ENCODE assay signal across 18 cellular contexts in genomic region chr12:120590741-120591407, GRCh38. TPM values are rescaled to one million over a fixed set of nuclear protein-coding genes. Genes with fewer than 3 reads are reported as not detected.
DNase-seq lines count a peak whose midpoint lies in the region; ATAC-seq and TF ChIP-seq lines count a peak whose summit lies in the region.
"Had no signal": no experiment of that assay in that cellular context is flagged by ENCODE, and none has a peak within 500 bp of the region (broad histone marks: within the 10 kb centered on the region; RNA-seq: fewer than 3 reads in every experiment).

No MANE protein-coding gene starts in this region.

- no peaks in the 10 kb centered on the region for H3K9me3 Mint-ChIP-seq in endodermal cell
- no peaks in the 10 kb centered on the region for H3K9me3 Mint-ChIP-seq in natural killer cell treated with Interleukin-12 subunit alpha and Interleukin-12 subunit beta and Interleukin-15 and Interleukin-18, amount 100 ng/mL, for 72 hours
- H3K9me3 Mint-ChIP-seq: CD8-positive, alpha-beta memory T cell had no signal

- H3K27ac ChIP-seq in left ventricle myocardium inferior (replicated peaks) = peak overlapping the region; percentile 92
- peak overlapping the region in 1 of 12 donors; percentile 58 for H3K27ac ChIP-seq in heart left ventricle
- H3K27ac ChIP-seq in endodermal cell (ENCODE audit: low read depth, low read length) = no peak overlapping the region
- no peak overlapping the region for H3K27ac ChIP-seq in right lobe of liver
- H3K27ac ChIP-seq: 22Rv1 had no signal

- H3K36me3 Mint-ChIP-seq in endodermal cell (ENCODE audit: low read depth) = no peaks in the 10 kb centered on the region
- H3K36me3 Mint-ChIP-seq in natural killer cell treated with Interleukin-12 subunit alpha and Interleukin-12 subunit beta and Interleukin-15 and Interleukin-18, amount 100 ng/mL, for 72 hours = no peaks in the 10 kb centered on the region
- H3K36me3 Mint-ChIP-seq: CD8-positive, alpha-beta memory T cell had no signal

- H3K4me1 Mint-ChIP-seq in endodermal cell = peaks cover 2% of the 10 kb centered on the region
- no peaks in the 10 kb centered on the region for H3K4me1 Mint-ChIP-seq in natural killer cell treated with Interleukin-12 subunit alpha and Interleukin-12 subunit beta and Interleukin-15 and Interleukin-18, amount 100 ng/mL, for 72 hours (ENCODE audit: low read depth in 2 of 2)
- H3K4me1 Mint-ChIP-seq: CD8-positive, alpha-beta memory T cell had no signal

- no peak for TF ChIP-seq CTCF in left ventricle myocardium inferior (IDR thresholded peaks at IDR 0.05; ENCODE audit: borderline replicate concordance)
- TF ChIP-seq CTCF in heart left ventricle (IDR thresholded peaks at IDR 0.05) = no peak
- TF ChIP-seq CTCF in endodermal cell (conservative IDR thresholded peaks at IDR 0.05) = no peak
- TF ChIP-seq CTCF in right lobe of liver (IDR thresholded peaks at IDR 0.05) = no peak

- WGBS in heart left ventricle, 4 donors = 69 to 82% (median 79%) methylated on average over 6 of the region's 6 CpGs
- WGBS in endodermal cell (ENCODE audit: insufficient coverage in 1 of 2, insufficient read length in 1 of 2), 2 experiments = 87 to 98% methylated on average over 5 to 6 of the region's 6 CpGs
- 70% methylated on average over 4 of the region's 6 CpGs for WGBS in right lobe of liver (ENCODE audit: insufficient coverage, low coverage, low lambda C conversion rate, missing lambda C conversion rate)

- ATAC-seq in heart left ventricle (no peak), right lobe of liver (peak in 3 of 4 donors; percentile 31 to 67 (median 45))
- no peak for ATAC-seq in natural killer cell treated with Interleukin-12 subunit alpha and Interleukin-12 subunit beta and Interleukin-15 and Interleukin-18, amount 100 ng/mL, for 72 hours

- H3K27me3 Mint-ChIP-seq in endodermal cell (ENCODE audit: insufficient read depth) = peaks cover 4% of the 10 kb centered on the region
- peaks cover 0 to 5% of the 10 kb centered on the region in 2 donors for H3K27me3 Mint-ChIP-seq in natural killer cell treated with Interleukin-12 subunit alpha and Interleukin-12 subunit beta and Interleukin-15 and Interleukin-18, amount 100 ng/mL, for 72 hours

- no peak overlapping the region for H3K9ac ChIP-seq in endodermal cell (ENCODE audit: extremely low read depth, low read length, poor library complexity, severe bottlenecking)

- H3K4me1 ChIP-seq in left ventricle myocardium inferior = peaks cover 19% of the 10 kb centered on the region
- peaks cover 0 to 15% (median 6%) of the 10 kb centered on the region in 12 donors for H3K4me1 ChIP-seq in heart left ventricle
- H3K4me1 ChIP-seq in endodermal cell (ENCODE audit: control insufficient read depth, insufficient read depth, low read length) = no peaks in the 10 kb centered on the region
- H3K4me1 ChIP-seq in right lobe of liver = no peaks in the 10 kb centered on the region

- DNase-seq in left ventricle myocardium inferior (no peak), heart left ventricle (no peak), endodermal cell (peak; percentile 58), right lobe of liver (no peak), DMS79 (lab: John Stamatoyannopoulos, UW) (no peak), SK-N-DZ (ENCODE audit: low spot score) (no peak)
- DNase-seq in natural killer cell treated with Interleukin-12 subunit alpha and Interleukin-12 subunit beta and Interleukin-15 and Interleukin-18, amount 100 ng/mL, for 72 hours (ENCODE audit: low spot score) = no peak
- no peak for DNase-seq in activated CD4-positive, CD25-positive, alpha-beta regulatory T cell treated with anti-CD3 and anti-CD28 coated beads, Interleukin-2, amount 50 U/mL, for 72 hours
- DNase-seq: CD8-positive, alpha-beta memory T cell; EL; H7; IMR-90; Kasumi-1; NCI-H1417 treated with DMSO at 0.1 percent for 48 hours; NCI-H2029 treated with DMSO at 0.1 percent for 48 hours; NCI-H510A treated with DMSO at 0.1 percent for 48 hours had no signal

- intact Hi-C loops in left ventricle myocardium inferior (cut with micrococcal nuclease) (no loop called here), heart left ventricle (cut with DNase I) (loop anchor here in 1 of 10 donors (10.0 kb wide), 1 partner anchor 494 kb away; no protein-coding TSS in a partner anchor), right lobe of liver (cut with DNase I) (no loop called here)

- H3K9me3 ChIP-seq in left ventricle myocardium inferior (replicated peaks) = no peaks in the 10 kb centered on the region
- no peaks in the 10 kb centered on the region for H3K9me3 ChIP-seq in heart left ventricle
- no peaks in the 10 kb centered on the region for H3K9me3 ChIP-seq in endodermal cell (ENCODE audit: control insufficient read depth, low read length)
- H3K9me3 ChIP-seq in right lobe of liver = no peaks in the 10 kb centered on the region

- H3K36me3 ChIP-seq in left ventricle myocardium inferior (no peaks in the 10 kb centered on the region), heart left ventricle (no peaks in the 10 kb centered on the region), endodermal cell (ENCODE audit: control insufficient read depth, insufficient read depth, low read length) (no peaks in the 10 kb centered on the region), right lobe of liver (no peaks in the 10 kb centered on the region)

- H3K27me3 ChIP-seq in left ventricle myocardium inferior (ENCODE audit: low read depth) (no peaks in the 10 kb centered on the region), heart left ventricle (no peaks in the 10 kb centered on the region), endodermal cell (ENCODE audit: control insufficient read depth, insufficient read depth, low read length, poor library complexity, severe bottlenecking) (peaks cover 4% of the 10 kb centered on the region), right lobe of liver (no peaks in the 10 kb centered on the region)

- H3K4me3 ChIP-seq in left ventricle myocardium inferior (no peak overlapping the region), heart left ventricle (no peak overlapping the region), endodermal cell (ENCODE audit: low read length) (no peak overlapping the region), right lobe of liver (no peak overlapping the region)

- H3K4me3 Mint-ChIP-seq in endodermal cell = no peak overlapping the region
- H3K4me3 Mint-ChIP-seq in natural killer cell treated with Interleukin-12 subunit alpha and Interleukin-12 subunit beta and Interleukin-15 and Interleukin-18, amount 100 ng/mL, for 72 hours = no peak overlapping the region
- H3K4me3 Mint-ChIP-seq: CD8-positive, alpha-beta memory T cell had no signal

- TF ChIP-seq POLR2A in heart left ventricle (IDR thresholded peaks at IDR 0.05) (no peak), right lobe of liver (IDR thresholded peaks at IDR 0.05) (no peak)

- H3K27ac Mint-ChIP-seq in endodermal cell = peak overlapping the region; percentile 35
- H3K27ac Mint-ChIP-seq in natural killer cell treated with Interleukin-12 subunit alpha and Interleukin-12 subunit beta and Interleukin-15 and Interleukin-18, amount 100 ng/mL, for 72 hours = peak overlapping the region in 1 of 2 donors; percentile 10

RNA-seq across cellular contexts. Expression of gene POP5, which starts 9.7 kb away (rescaled TPM):
- 48.3 TPM for total RNA-seq in left ventricle myocardium inferior
- 10 to 100 TPM; 20.6 to 46.6 (median 36.3) TPM for total RNA-seq in heart left ventricle
- polyA plus RNA-seq in heart left ventricle = 10 to 100 TPM; 30.9 to 55.8 TPM
- 10 to 100 TPM; 52.5 to 53.0 TPM for total RNA-seq in endodermal cell
- 48.1 TPM for polyA plus RNA-seq in endodermal cell (2013, experiment 1 of 2)
- polyA plus RNA-seq in endodermal cell (2013, experiment 2 of 2) = 39.1 TPM
- 10 to 100 TPM; 14.2 to 29.2 (median 23.0) TPM for total RNA-seq in right lobe of liver
- total RNA-seq in natural killer cell treated with Interleukin-12 subunit alpha and Interleukin-12 subunit beta and Interleukin-15 and Interleukin-18, amount 100 ng/mL, for 72 hours = 10 to 100 TPM; 51.2 to 69.4 TPM
- polyA plus RNA-seq in SK-N-DZ (2014; cell fraction: cytosol; rRNA removed) = 62.1 and 68.6 TPM in 2 replicates
- 104 and 115 TPM in 2 replicates for polyA plus RNA-seq in SK-N-DZ (2014; cell fraction: nucleus; rRNA removed)

RNA-seq across cellular contexts. Expression of gene CABP1, which starts 49.6 kb away (rescaled TPM):
- total RNA-seq in left ventricle myocardium inferior = 4.2 TPM
- total RNA-seq in heart left ventricle = 1 to 10 TPM; 2.4 to 9.1 (median 3.8) TPM
- polyA plus RNA-seq in heart left ventricle = 1 to 10 TPM; 2.9 to 9.9 TPM
- under 1 TPM; 0.29 to 0.86 TPM for total RNA-seq in endodermal cell
- polyA plus RNA-seq in endodermal cell (2013, experiment 1 of 2) = 0.93 TPM
- polyA plus RNA-seq in endodermal cell (2013, experiment 2 of 2) = 1.2 TPM
- under 1 TPM in 1 of 6 experiments, not detected in 5; 0.26 TPM for total RNA-seq in right lobe of liver
- under 1 TPM in 1 of 2 donors, not detected in 1; 0.24 TPM for total RNA-seq in natural killer cell treated with Interleukin-12 subunit alpha and Interleukin-12 subunit beta and Interleukin-15 and Interleukin-18, amount 100 ng/mL, for 72 hours
- not detected in 2 replicates for polyA plus RNA-seq in SK-N-DZ (2014; cell fraction: cytosol; rRNA removed)
- 1.2 TPM in 1 of 2 replicates, not detected in the other for polyA plus RNA-seq in SK-N-DZ (2014; cell fraction: nucleus; rRNA removed)
- polyA plus RNA-seq: BJ; CD8-positive, alpha-beta memory T cell had no signal

RNA-seq across cellular contexts. Expression of gene RNF10, which starts 56.7 kb away (rescaled TPM):
- total RNA-seq in left ventricle myocardium inferior = 274 TPM
- total RNA-seq in heart left ventricle = 100 to 1,000 TPM; 165 to 363 (median 278) TPM
- polyA plus RNA-seq in heart left ventricle = 100 to 1,000 TPM; 247 to 490 TPM
- total RNA-seq in endodermal cell = 100 to 1,000 TPM; 167 to 182 TPM
- 109 TPM for polyA plus RNA-seq in endodermal cell (2013, experiment 1 of 2)
- 107 TPM for polyA plus RNA-seq in endodermal cell (2013, experiment 2 of 2)
- total RNA-seq in right lobe of liver = 100 to 1,000 TPM in 2 of 6 experiments, 10 to 100 TPM in 4; 70.8 to 111 (median 90.2) TPM
- total RNA-seq in natural killer cell treated with Interleukin-12 subunit alpha and Interleukin-12 subunit beta and Interleukin-15 and Interleukin-18, amount 100 ng/mL, for 72 hours = 100 to 1,000 TPM; 241 to 279 TPM
- polyA plus RNA-seq in SK-N-DZ (2014; cell fraction: cytosol; rRNA removed) = 60.2 and 107 TPM in 2 replicates
- 85.4 and 91.4 TPM in 2 replicates for polyA plus RNA-seq in SK-N-DZ (2014; cell fraction: nucleus; rRNA removed)

Comparison
In these comparisons a context has a peak if more than half of its experiments do, and no peak if none do; other contexts are left out.
1. ATAC-seq: peak in right lobe of liver (3 of 4); none in heart left ventricle (0 of 4) and natural killer cell treated with Interleukin-12 subunit alpha and Interleukin-12 subunit beta and Interleukin-15 and Interleukin-18, amount 100 ng/mL, for 72 hours (0 of 2).